Comparison of ENCODE assay signal across 3 cellular contexts in genomic region chr3:154112146-154112545, GRCh38.
TF ChIP-seq lines count a peak whose summit lies in the region.

No MANE protein-coding gene starts in this region.

TF ChIP-seq in SK-N-SH treated with all-trans-retinoic acid at 6 μM for 48 hours, 23 proteins besides CTCF, POLR2A, EP300 and RAD21 (continued from another document):
- no peak for TF ChIP-seq TOX (CRISPR knock-in tag; IDR thresholded peaks at IDR 0.05; ENCODE audit: borderline replicate concordance)
- no peak for TF ChIP-seq RARB (CRISPR knock-in tag; IDR thresholded peaks at IDR 0.05)
- no peak for TF ChIP-seq ISL1 (CRISPR knock-in tag; IDR thresholded peaks at IDR 0.05)
- TF ChIP-seq PPARA (CRISPR knock-in tag; IDR thresholded peaks at IDR 0.05; ENCODE audit: borderline replicate concordance), result no peak
- TF ChIP-seq, protein P1, sequence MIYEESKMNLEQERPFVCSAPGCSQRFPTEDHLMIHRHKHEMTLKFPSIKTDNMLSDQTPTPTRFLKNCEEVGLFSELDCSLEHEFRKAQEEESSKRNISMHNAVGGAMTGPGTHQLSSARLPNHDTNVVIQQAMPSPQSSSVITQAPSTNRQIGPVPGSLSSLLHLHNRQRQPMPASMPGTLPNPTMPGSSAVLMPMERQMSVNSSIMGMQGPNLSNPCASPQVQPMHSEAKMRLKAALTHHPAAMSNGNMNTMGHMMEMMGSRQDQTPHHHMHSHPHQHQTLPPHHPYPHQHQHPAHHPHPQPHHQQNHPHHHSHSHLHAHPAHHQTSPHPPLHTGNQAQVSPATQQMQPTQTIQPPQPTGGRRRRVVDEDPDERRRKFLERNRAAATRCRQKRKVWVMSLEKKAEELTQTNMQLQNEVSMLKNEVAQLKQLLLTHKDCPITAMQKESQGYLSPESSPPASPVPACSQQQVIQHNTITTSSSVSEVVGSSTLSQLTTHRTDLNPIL (CRISPR knock-in tag; IDR thresholded peaks at IDR 0.05; ENCODE audit: low read depth), result no peak
- no peak for TF ChIP-seq ZFP3 (CRISPR knock-in tag; IDR thresholded peaks at IDR 0.05)
- TF ChIP-seq ZFP30 (CRISPR knock-in tag; IDR thresholded peaks at IDR 0.05), result no peak
- TF ChIP-seq CSRNP3 (CRISPR knock-in tag; IDR thresholded peaks at IDR 0.05), result no peak
- no peak for TF ChIP-seq ZC3H10 (CRISPR knock-in tag; IDR thresholded peaks at IDR 0.05)
- no peak for TF ChIP-seq ZNF565 (CRISPR knock-in tag; conservative IDR thresholded peaks at IDR 0.05; ENCODE audit: low read depth)
- TF ChIP-seq CSDC2 (CRISPR knock-in tag; IDR thresholded peaks at IDR 0.05), result no peak
- TF ChIP-seq BACH2 (CRISPR knock-in tag; IDR thresholded peaks at IDR 0.05; ENCODE audit: borderline replicate concordance), result no peak
- TF ChIP-seq TCF4 (CRISPR knock-in tag; IDR thresholded peaks at IDR 0.05; ENCODE audit: borderline replicate concordance), result no peak
- no peak for TF ChIP-seq OSR1 (CRISPR knock-in tag; IDR thresholded peaks at IDR 0.05)
- TF ChIP-seq, protein P2, sequence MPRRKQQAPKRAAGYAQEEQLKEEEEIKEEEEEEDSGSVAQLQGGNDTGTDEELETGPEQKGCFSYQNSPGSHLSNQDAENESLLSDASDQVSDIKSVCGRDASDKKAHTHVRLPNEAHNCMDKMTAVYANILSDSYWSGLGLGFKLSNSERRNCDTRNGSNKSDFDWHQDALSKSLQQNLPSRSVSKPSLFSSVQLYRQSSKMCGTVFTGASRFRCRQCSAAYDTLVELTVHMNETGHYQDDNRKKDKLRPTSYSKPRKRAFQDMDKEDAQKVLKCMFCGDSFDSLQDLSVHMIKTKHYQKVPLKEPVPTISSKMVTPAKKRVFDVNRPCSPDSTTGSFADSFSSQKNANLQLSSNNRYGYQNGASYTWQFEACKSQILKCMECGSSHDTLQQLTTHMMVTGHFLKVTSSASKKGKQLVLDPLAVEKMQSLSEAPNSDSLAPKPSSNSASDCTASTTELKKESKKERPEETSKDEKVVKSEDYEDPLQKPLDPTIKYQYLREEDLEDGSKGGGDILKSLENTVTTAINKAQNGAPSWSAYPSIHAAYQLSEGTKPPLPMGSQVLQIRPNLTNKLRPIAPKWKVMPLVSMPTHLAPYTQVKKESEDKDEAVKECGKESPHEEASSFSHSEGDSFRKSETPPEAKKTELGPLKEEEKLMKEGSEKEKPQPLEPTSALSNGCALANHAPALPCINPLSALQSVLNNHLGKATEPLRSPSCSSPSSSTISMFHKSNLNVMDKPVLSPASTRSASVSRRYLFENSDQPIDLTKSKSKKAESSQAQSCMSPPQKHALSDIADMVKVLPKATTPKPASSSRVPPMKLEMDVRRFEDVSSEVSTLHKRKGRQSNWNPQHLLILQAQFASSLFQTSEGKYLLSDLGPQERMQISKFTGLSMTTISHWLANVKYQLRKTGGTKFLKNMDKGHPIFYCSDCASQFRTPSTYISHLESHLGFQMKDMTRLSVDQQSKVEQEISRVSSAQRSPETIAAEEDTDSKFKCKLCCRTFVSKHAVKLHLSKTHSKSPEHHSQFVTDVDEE (CRISPR knock-in tag; IDR thresholded peaks at IDR 0.05), result no peak
- TF ChIP-seq GLIS3 (CRISPR knock-in tag; IDR thresholded peaks at IDR 0.05), result no peak
- TF ChIP-seq ZNF70 (CRISPR knock-in tag; IDR thresholded peaks at IDR 0.05), result no peak

TF ChIP-seq in SK-N-SH, 30 proteins besides CTCF, POLR2A, EP300 and RAD21:
- TF ChIP-seq, protein P3, sequence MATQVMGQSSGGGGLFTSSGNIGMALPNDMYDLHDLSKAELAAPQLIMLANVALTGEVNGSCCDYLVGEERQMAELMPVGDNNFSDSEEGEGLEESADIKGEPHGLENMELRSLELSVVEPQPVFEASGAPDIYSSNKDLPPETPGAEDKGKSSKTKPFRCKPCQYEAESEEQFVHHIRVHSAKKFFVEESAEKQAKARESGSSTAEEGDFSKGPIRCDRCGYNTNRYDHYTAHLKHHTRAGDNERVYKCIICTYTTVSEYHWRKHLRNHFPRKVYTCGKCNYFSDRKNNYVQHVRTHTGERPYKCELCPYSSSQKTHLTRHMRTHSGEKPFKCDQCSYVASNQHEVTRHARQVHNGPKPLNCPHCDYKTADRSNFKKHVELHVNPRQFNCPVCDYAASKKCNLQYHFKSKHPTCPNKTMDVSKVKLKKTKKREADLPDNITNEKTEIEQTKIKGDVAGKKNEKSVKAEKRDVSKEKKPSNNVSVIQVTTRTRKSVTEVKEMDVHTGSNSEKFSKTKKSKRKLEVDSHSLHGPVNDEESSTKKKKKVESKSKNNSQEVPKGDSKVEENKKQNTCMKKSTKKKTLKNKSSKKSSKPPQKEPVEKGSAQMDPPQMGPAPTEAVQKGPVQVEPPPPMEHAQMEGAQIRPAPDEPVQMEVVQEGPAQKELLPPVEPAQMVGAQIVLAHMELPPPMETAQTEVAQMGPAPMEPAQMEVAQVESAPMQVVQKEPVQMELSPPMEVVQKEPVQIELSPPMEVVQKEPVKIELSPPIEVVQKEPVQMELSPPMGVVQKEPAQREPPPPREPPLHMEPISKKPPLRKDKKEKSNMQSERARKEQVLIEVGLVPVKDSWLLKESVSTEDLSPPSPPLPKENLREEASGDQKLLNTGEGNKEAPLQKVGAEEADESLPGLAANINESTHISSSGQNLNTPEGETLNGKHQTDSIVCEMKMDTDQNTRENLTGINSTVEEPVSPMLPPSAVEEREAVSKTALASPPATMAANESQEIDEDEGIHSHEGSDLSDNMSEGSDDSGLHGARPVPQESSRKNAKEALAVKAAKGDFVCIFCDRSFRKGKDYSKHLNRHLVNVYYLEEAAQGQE (IDR thresholded peaks at IDR 0.05; ENCODE audit: low read depth, low read length), result no peak
- TF ChIP-seq SMC3 (IDR thresholded peaks at IDR 0.05; ENCODE audit: low read depth, low read length), result no peak
- TF ChIP-seq POLR2AphosphoS5 (IDR thresholded peaks at IDR 0.05; ENCODE audit: low read depth, low read length), result no peak
- no peak for TF ChIP-seq NRF1 (IDR thresholded peaks at IDR 0.05; ENCODE audit: low read depth, low read length)
- TF ChIP-seq GABPA (IDR thresholded peaks at IDR 0.05; ENCODE audit: low read depth), result no peak
- TF ChIP-seq, protein P4, sequence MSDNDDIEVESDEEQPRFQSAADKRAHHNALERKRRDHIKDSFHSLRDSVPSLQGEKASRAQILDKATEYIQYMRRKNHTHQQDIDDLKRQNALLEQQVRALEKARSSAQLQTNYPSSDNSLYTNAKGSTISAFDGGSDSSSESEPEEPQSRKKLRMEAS (IDR thresholded peaks at IDR 0.05; ENCODE audit: low read depth), result no peak
- TF ChIP-seq, protein P5, sequence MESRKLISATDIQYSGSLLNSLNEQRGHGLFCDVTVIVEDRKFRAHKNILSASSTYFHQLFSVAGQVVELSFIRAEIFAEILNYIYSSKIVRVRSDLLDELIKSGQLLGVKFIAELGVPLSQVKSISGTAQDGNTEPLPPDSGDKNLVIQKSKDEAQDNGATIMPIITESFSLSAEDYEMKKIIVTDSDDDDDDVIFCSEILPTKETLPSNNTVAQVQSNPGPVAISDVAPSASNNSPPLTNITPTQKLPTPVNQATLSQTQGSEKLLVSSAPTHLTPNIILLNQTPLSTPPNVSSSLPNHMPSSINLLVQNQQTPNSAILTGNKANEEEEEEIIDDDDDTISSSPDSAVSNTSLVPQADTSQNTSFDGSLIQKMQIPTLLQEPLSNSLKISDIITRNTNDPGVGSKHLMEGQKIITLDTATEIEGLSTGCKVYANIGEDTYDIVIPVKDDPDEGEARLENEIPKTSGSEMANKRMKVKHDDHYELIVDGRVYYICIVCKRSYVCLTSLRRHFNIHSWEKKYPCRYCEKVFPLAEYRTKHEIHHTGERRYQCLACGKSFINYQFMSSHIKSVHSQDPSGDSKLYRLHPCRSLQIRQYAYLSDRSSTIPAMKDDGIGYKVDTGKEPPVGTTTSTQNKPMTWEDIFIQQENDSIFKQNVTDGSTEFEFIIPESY (IDR thresholded peaks at IDR 0.05; ENCODE audit: borderline replicate concordance, low read depth), result no peak
- TF ChIP-seq, protein P6, sequence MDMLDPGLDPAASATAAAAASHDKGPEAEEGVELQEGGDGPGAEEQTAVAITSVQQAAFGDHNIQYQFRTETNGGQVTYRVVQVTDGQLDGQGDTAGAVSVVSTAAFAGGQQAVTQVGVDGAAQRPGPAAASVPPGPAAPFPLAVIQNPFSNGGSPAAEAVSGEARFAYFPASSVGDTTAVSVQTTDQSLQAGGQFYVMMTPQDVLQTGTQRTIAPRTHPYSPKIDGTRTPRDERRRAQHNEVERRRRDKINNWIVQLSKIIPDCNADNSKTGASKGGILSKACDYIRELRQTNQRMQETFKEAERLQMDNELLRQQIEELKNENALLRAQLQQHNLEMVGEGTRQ (IDR thresholded peaks at IDR 0.05; ENCODE audit: borderline replicate concordance, low read depth, low read length), result no peak
- no peak for TF ChIP-seq RXRA (IDR thresholded peaks at IDR 0.05; ENCODE audit: borderline replicate concordance, low read depth)

TF ChIP-seq in endothelial cell of umbilical vein, 7 proteins besides CTCF, POLR2A, EP300 and RAD21 (continued from another document):
- TF ChIP-seq FOS (IDR thresholded peaks at IDR 0.05; ENCODE audit: borderline replicate concordance, insufficient read depth, low read length), result no peak
- TF ChIP-seq GATA2 (IDR thresholded peaks at IDR 0.05; ENCODE audit: insufficient read depth, insufficient read length, low read depth, low read length), result no peak
- TF ChIP-seq EZH2 (IDR thresholded peaks at IDR 0.05; ENCODE audit: borderline replicate concordance, low read depth, low read length, severe bottlenecking), result no peak
